ENCODE assay signal across 1 cellular context in the genomic region with DNA sequence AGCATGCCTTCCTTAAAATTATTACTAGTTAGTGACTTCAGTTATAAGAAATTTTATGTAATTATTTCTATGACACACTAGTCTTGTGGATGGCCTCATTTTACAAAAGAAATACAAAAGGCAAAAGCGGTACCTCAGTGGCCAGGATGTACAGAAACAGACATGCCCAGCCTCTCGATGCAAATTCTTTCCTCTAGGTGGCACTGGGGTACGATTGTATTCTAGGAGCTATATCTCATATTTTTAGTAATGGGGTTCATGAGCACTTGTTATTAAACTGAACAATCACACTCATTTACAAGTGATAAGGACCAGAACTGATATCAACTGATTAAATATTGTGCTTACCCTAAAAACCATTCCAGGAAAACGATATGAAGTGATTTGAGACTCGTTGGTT.
TF ChIP-seq lines count a peak whose summit lies in the region.

No MANE protein-coding gene starts in this region.

TF ChIP-seq in IMR-90, 13 proteins besides CTCF, POLR2A, EP300 and RAD21:
- TF ChIP-seq MAZ (IDR thresholded peaks at IDR 0.05; ENCODE audit: borderline replicate concordance, low read depth, low read length) (no peak), MAFK (IDR thresholded peaks at IDR 0.05; ENCODE audit: low read depth, low read length) (no peak), SMC3 (IDR thresholded peaks at IDR 0.05; ENCODE audit: low read depth, low read length) (no peak), BHLHE40 (IDR thresholded peaks at IDR 0.05; ENCODE audit: low read depth, low read length) (no peak), FOS (IDR thresholded peaks at IDR 0.05; ENCODE audit: low read depth, low read length) (no peak), CHD1 (IDR thresholded peaks at IDR 0.05; ENCODE audit: low read depth, low read length) (no peak), MXI1 (IDR thresholded peaks at IDR 0.05; ENCODE audit: borderline replicate concordance, low read depth, low read length) (no peak), RCOR1 (IDR thresholded peaks at IDR 0.05; ENCODE audit: insufficient replicate concordance, low read length) (no peak), CEBPB (IDR thresholded peaks at IDR 0.05; ENCODE audit: low read depth, low read length) (no peak), RFX5 (IDR thresholded peaks at IDR 0.05; ENCODE audit: low read depth, low read length) (no peak), NFE2L2 (IDR thresholded peaks at IDR 0.05; ENCODE audit: low read depth, low read length) (no peak)
- TF ChIP-seq, protein P1, sequence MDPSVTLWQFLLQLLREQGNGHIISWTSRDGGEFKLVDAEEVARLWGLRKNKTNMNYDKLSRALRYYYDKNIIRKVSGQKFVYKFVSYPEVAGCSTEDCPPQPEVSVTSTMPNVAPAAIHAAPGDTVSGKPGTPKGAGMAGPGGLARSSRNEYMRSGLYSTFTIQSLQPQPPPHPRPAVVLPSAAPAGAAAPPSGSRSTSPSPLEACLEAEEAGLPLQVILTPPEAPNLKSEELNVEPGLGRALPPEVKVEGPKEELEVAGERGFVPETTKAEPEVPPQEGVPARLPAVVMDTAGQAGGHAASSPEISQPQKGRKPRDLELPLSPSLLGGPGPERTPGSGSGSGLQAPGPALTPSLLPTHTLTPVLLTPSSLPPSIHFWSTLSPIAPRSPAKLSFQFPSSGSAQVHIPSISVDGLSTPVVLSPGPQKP (IDR thresholded peaks at IDR 0.05; ENCODE audit: borderline replicate concordance, low read depth, low read length) = no peak
- TF ChIP-seq, protein P2, sequence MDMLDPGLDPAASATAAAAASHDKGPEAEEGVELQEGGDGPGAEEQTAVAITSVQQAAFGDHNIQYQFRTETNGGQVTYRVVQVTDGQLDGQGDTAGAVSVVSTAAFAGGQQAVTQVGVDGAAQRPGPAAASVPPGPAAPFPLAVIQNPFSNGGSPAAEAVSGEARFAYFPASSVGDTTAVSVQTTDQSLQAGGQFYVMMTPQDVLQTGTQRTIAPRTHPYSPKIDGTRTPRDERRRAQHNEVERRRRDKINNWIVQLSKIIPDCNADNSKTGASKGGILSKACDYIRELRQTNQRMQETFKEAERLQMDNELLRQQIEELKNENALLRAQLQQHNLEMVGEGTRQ (IDR thresholded peaks at IDR 0.05; ENCODE audit: low read depth, low read length) = no peak
